ENCODE assay signal across 8 cellular contexts in the genomic region with DNA sequence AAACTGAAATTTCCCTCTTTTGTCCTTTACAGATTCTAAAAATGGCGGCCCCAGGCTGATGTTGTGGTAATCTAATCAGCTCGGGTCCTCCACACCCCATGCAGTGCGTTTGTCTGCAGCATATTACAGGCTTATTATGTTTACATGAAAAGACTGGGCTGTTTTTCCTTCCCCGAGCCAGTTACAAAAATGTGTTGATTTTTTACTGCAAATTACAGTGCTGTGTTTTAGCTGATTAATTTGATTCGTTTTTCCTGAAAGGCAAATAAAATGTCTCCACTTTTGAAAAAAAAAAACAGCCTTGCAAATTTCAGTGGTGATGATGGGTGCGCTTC. TPM values are rescaled to one million over a fixed set of nuclear protein-coding genes. Genes with fewer than 3 reads are reported as not detected.
DNase-seq lines count a peak whose midpoint lies in the region; ATAC-seq and TF ChIP-seq lines count a peak whose summit lies in the region.

No MANE protein-coding gene starts in this region.

- peaks cover 3% of the 10 kb centered on the region for H3K36me3 Mint-ChIP-seq in osteocyte (ENCODE audit: unreplicated experiment)

- peak overlapping the region; percentile 100 for H3K27ac Mint-ChIP-seq in osteocyte (ENCODE audit: unreplicated experiment)

- peak overlapping the region; percentile 98 for H3K4me3 Mint-ChIP-seq in osteocyte (ENCODE audit: unreplicated experiment)

- H3K4me1 Mint-ChIP-seq in osteocyte (ENCODE audit: unreplicated experiment): peaks cover 35% of the 10 kb centered on the region

- TF ChIP-seq CTCF in fibroblast of villous mesenchyme (IDR thresholded peaks at IDR 0.05; ENCODE audit: insufficient read depth, low read depth, low read length) (no peak), osteocyte (IDR thresholded peaks at IDR 0.05) (no peak)

- no peaks in the 10 kb centered on the region for H3K9me3 Mint-ChIP-seq in osteocyte (ENCODE audit: unreplicated experiment)

- DNase-seq in DMS53 (lab: John Stamatoyannopoulos, UW): peak; percentile 58
- no peak for DNase-seq in DMS53 treated with DMSO at 0.1 percent for 48 hours (lab: John Stamatoyannopoulos, UW; ENCODE audit: unreplicated experiment)
- DNase-seq in M059J (ENCODE audit: low read depth): peak; percentile 53
- peak; percentile 33 for DNase-seq in activated CD4-positive, alpha-beta T cell treated with anti-CD3 and anti-CD28 coated beads, Interleukin-2, amount 50 U/mL, for 1 hour
- DNase-seq in fibroblast of villous mesenchyme (ENCODE audit: low read depth): peak; percentile 64
- DNase-seq in osteocyte (ENCODE audit: extremely low spot score, unreplicated experiment): no peak

- peak overlapping the region; percentile 98 for H3K4me3 ChIP-seq in fibroblast of villous mesenchyme (ENCODE audit: low read depth, low read length)

- ATAC-seq in GM18520 (IDR thresholded peaks at IDR 0.05; ENCODE audit: unreplicated experiment) (no peak), GM19397 (IDR thresholded peaks at IDR 0.05; ENCODE audit: unreplicated experiment) (no peak)

- no peaks in the 10 kb centered on the region for H3K27me3 Mint-ChIP-seq in osteocyte (ENCODE audit: unreplicated experiment)

RNA-seq across cellular contexts. Expression of a gene that starts 1.6 kb away (rescaled TPM):
- 41.5 and 43.6 TPM in 2 replicates for total RNA-seq in M059J (2014; rRNA removed; shearing (Covaris generic))
- total RNA-seq in fibroblast of villous mesenchyme (110 and 112 TPM in 2 replicates), osteocyte (72.9 and 75.6 TPM in 2 replicates)

Comparison
In these comparisons a context has a peak if more than half of its experiments do, and no peak if none do; other contexts are left out.
1. DNase-seq: peak in DMS53 (single experiment), M059J (single experiment), activated CD4-positive, alpha-beta T cell treated with anti-CD3 and anti-CD28 coated beads, Interleukin-2, amount 50 U/mL, for 1 hour (single experiment) and fibroblast of villous mesenchyme (single experiment); none in DMS53 treated with DMSO at 0.1 percent for 48 hours (single experiment) and osteocyte (single experiment).